ENCODE assay signal across 23 cellular contexts in the genomic region with DNA sequence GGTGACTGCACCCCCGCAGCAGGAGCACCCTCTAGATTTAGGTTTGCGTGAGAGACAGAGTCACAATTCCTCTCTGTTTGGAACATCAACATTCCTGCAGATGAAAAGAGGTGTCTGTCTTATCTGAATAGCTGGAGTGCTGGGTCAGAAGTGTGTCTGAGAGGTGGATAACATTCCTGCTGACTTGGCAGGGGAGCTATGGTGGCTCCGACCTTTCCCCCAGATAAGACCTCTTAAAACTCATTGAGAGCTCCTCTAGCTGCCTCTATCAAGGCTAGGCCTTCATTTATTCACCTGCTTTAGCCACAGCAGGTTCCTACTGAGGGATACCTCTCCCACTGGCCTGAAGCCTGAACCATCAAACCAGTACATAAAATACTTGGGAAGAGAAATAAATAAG.
"Had no signal": no experiment of that assay in that cellular context is flagged by ENCODE, and none has a peak within 500 bp of the region (broad histone marks: within the 10 kb centered on the region; RNA-seq: fewer than 3 reads in every experiment).

No MANE protein-coding gene starts in this region.

- ATAC-seq: naive thymus-derived CD8-positive, alpha-beta T cell; natural killer cell treated with Interleukin-12 subunit alpha and Interleukin-12 subunit beta and Interleukin-15 and Interleukin-18, amount 100 ng/mL, for 72 hours; pancreas; psoas muscle; right lobe of liver; stimulated activated effector memory CD8-positive, alpha-beta T cell treated with anti-CD3 and anti-CD28 coated beads, Interleukin-12 subunit alpha, Interleukin-12 subunit beta, amount 100 ng/mL, for 72 hours; stimulated activated naive B cell treated with anti-CD40 and anti-IgM and Interleukin-4, amounts not matched to agents 10 μg/mL and 1 μg/mL and 100 μg/mL, for 72 hours had no signal

- H3K27me3 ChIP-seq: neutrophil, pancreas, right lobe of liver, sigmoid colon, stomach, thyroid gland, tibial nerve, vagina had no signal

- H3K27ac ChIP-seq: neutrophil, pancreas, psoas muscle, right lobe of liver, sigmoid colon, stomach, thoracic aorta, thyroid gland, tibial nerve, vagina had no signal

- H3K4me1 ChIP-seq: pancreas, psoas muscle, right lobe of liver, sigmoid colon, stomach, thyroid gland, tibial nerve, vagina had no signal

- DNase-seq: naive B cell; naive thymus-derived CD8-positive, alpha-beta T cell; nephron progenitor cell; nucleus accumbens; pancreas; psoas muscle; right lobe of liver; sigmoid colon; small intestine; stimulated activated CD4-positive, alpha-beta T cell treated with anti-CD3 and anti-CD28 coated beads, Interleukin-15, amount 100 ng/mL, for 24 hours; stimulated activated CD4-positive, alpha-beta T cell treated with anti-CD3 and anti-CD28 coated beads, Interleukin-2, amount 100 ng/mL, for 24 hours; stimulated activated CD4-positive, alpha-beta T cell treated with anti-CD3 and anti-CD28 coated beads, Interleukin-2, amount 100 ng/mL, for 48 hours; stimulated activated CD4-positive, alpha-beta T cell treated with anti-CD3 and anti-CD28 coated beads, Interleukin-4, amount 100 ng/mL, for 24 hours; stimulated activated naive B cell treated with anti-CD40 and anti-IgM and Interleukin-4, amounts not matched to agents 10 μg/mL and 1 μg/mL and 100 μg/mL, for 72 hours; stimulated activated naive CD4-positive, alpha-beta T cell treated with Interleukin-2 at 50 U/mL for 16 hours; stomach; thyroid gland had no signal

- H3K9me3 ChIP-seq: neutrophil, pancreas, psoas muscle, right lobe of liver, sigmoid colon, thoracic aorta, thyroid gland, vagina had no signal

- H3K4me3 ChIP-seq: pancreas, psoas muscle, right lobe of liver, sigmoid colon, stomach, thoracic aorta, thyroid gland, tibial nerve, vagina had no signal

- H3K36me3 ChIP-seq: neutrophil, pancreas, right lobe of liver, sigmoid colon, stomach, thoracic aorta, thyroid gland, tibial nerve, vagina had no signal
